Comparison of ENCODE assay signal across 8 cellular contexts in the genomic region with DNA sequence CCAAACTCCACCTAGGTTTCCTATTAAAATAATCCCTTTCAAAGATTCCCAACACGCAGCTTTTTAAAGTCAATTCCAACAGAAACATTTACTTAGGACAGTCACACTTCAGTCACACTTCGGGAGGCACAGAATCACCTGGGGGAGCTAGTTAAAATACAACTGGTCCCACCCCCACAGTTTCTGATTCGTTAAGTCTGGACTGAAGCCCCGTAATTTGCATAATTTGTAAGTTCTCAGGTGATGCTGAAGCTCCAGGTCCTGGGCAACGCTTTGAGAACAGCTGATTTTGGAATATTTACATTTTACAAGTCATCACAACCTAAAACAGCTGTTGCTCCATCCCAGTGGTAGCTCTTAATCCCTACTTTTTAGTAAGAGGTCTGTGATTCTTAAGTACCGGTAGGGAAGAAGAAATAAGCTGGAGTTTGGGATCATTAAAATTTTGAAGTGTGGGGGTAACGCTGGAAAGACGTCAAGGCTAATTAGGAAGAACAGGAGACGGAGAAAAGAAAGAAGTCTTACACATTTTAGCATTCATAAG. TPM values are rescaled to one million over a fixed set of nuclear protein-coding genes. Genes with fewer than 3 reads are reported as not detected.
DNase-seq lines count a peak whose midpoint lies in the region; ATAC-seq and TF ChIP-seq lines count a peak whose summit lies in the region.

No MANE protein-coding gene starts in this region.

- peaks cover 8% of the 10 kb centered on the region; the same call in 1 of the 2 replicates for H3K4me1 ChIP-seq in ES-I3 (ENCODE audit: insufficient read depth, low read length)

- peak; percentile 28 for ATAC-seq in HG03565 (IDR thresholded peaks at IDR 0.05; ENCODE audit: unreplicated experiment)

- H3K9me3 Mint-ChIP-seq in activated T-helper 2 cell treated with anti-CD3 and anti-CD28 coated beads, Interferon-gamma antibody, Interleukin-2, Interleukin-4, amounts not matched to agents 10 μg/mL and 5 μg/mL and 100 μg/mL, durations not matched to agents 14 hours and 24 hours and 36 hours = no peaks in the 10 kb centered on the region
- H3K9me3 Mint-ChIP-seq in type B pancreatic cell = no peaks in the 10 kb centered on the region

- DNase-seq in activated T-helper 2 cell treated with anti-CD3 and anti-CD28 coated beads, Interferon-gamma antibody, Interleukin-2, Interleukin-4, amounts not matched to agents 10 μg/mL and 5 μg/mL and 100 μg/mL, durations not matched to agents 14 hours and 24 hours and 36 hours (ENCODE audit: low spot score) = no peak
- peak; percentile 64 for DNase-seq in left kidney (ENCODE audit: low read depth, low spot score)
- DNase-seq in type B pancreatic cell (ENCODE audit: extremely low spot score, unreplicated experiment) = no peak
- no peak for DNase-seq in posterior cingulate gyrus
- DNase-seq in stimulated activated CD8-positive, alpha-beta memory T cell treated with anti-CD3 and anti-CD28 coated beads, Interleukin-4, amount 100 ng/mL, for 48 hours = no peak
- DNase-seq in dedifferentiated amniotic fluid mesenchymal stem cell (ENCODE audit: extremely low spot score) = no peak

- peak overlapping the region; percentile 93; the same call in 1 of the 2 replicates for H3K9ac ChIP-seq in ES-I3 (ENCODE audit: low read depth, low read length)

- H3K27me3 Mint-ChIP-seq in activated T-helper 2 cell treated with anti-CD3 and anti-CD28 coated beads, Interferon-gamma antibody, Interleukin-2, Interleukin-4, amounts not matched to agents 10 μg/mL and 5 μg/mL and 100 μg/mL, durations not matched to agents 14 hours and 24 hours and 36 hours (ENCODE audit: low read depth) = peaks cover 8% of the 10 kb centered on the region
- peaks cover 4% of the 10 kb centered on the region for H3K27me3 Mint-ChIP-seq in type B pancreatic cell

- no peak for TF ChIP-seq CTCF in type B pancreatic cell (conservative IDR thresholded peaks at IDR 0.05)

- H3K36me3 Mint-ChIP-seq in activated T-helper 2 cell treated with anti-CD3 and anti-CD28 coated beads, Interferon-gamma antibody, Interleukin-2, Interleukin-4, amounts not matched to agents 10 μg/mL and 5 μg/mL and 100 μg/mL, durations not matched to agents 14 hours and 24 hours and 36 hours (ENCODE audit: low read depth) = peaks cover 8% of the 10 kb centered on the region
- peaks cover 9% of the 10 kb centered on the region for H3K36me3 Mint-ChIP-seq in type B pancreatic cell

- no peaks in the 10 kb centered on the region for H3K36me3 ChIP-seq in ES-I3 (ENCODE audit: insufficient read depth, low read length)

- H3K4me3 Mint-ChIP-seq in activated T-helper 2 cell treated with anti-CD3 and anti-CD28 coated beads, Interferon-gamma antibody, Interleukin-2, Interleukin-4, amounts not matched to agents 10 μg/mL and 5 μg/mL and 100 μg/mL, durations not matched to agents 14 hours and 24 hours and 36 hours (ENCODE audit: low read depth) = peak overlapping the region; percentile 91
- peak overlapping the region; percentile 96 for H3K4me3 Mint-ChIP-seq in type B pancreatic cell

- peaks cover 30% of the 10 kb centered on the region for H3K4me1 Mint-ChIP-seq in activated T-helper 2 cell treated with anti-CD3 and anti-CD28 coated beads, Interferon-gamma antibody, Interleukin-2, Interleukin-4, amounts not matched to agents 10 μg/mL and 5 μg/mL and 100 μg/mL, durations not matched to agents 14 hours and 24 hours and 36 hours (ENCODE audit: low read depth)
- peaks cover 12% of the 10 kb centered on the region for H3K4me1 Mint-ChIP-seq in type B pancreatic cell (ENCODE audit: unreplicated experiment)

- intact Hi-C loops in activated T-helper 2 cell treated with anti-CD3 and anti-CD28 coated beads, Interferon-gamma antibody, Interleukin-2, Interleukin-4, amounts not matched to agents 10 μg/mL and 5 μg/mL and 100 μg/mL, durations not matched to agents 14 hours and 24 hours and 36 hours (cut with micrococcal nuclease) = no loop called here
- intact Hi-C loops in posterior cingulate gyrus (cut with DNase I) = no loop called here

- no peaks in the 10 kb centered on the region for H3K9me3 ChIP-seq in ES-I3 (ENCODE audit: control insufficient read depth, insufficient read depth, low read length)

- no peak overlapping the region for H3K27ac Mint-ChIP-seq in activated T-helper 2 cell treated with anti-CD3 and anti-CD28 coated beads, Interferon-gamma antibody, Interleukin-2, Interleukin-4, amounts not matched to agents 10 μg/mL and 5 μg/mL and 100 μg/mL, durations not matched to agents 14 hours and 24 hours and 36 hours
- peak overlapping the region; percentile 83 for H3K27ac Mint-ChIP-seq in type B pancreatic cell

RNA-seq across cellular contexts. Expression of a gene that starts 1.2 kb away (rescaled TPM):
- 40.1 and 44.3 TPM in 2 replicates for total RNA-seq in activated T-helper 2 cell treated with anti-CD3 and anti-CD28 coated beads, Interferon-gamma antibody, Interleukin-2, Interleukin-4, amounts not matched to agents 10 μg/mL and 5 μg/mL and 100 μg/mL, durations not matched to agents 14 hours and 24 hours and 36 hours
- total RNA-seq in type B pancreatic cell (ENCODE audit: low replicate concordance) = 53.9 and 82.5 TPM in 2 replicates
